In genomic region chr12:120224304-120225199, GRCh38 we compare ENCODE assay signal across 8 cellular contexts. TPM values are rescaled to one million over a fixed set of nuclear protein-coding genes. Genes with fewer than 3 reads are reported as not detected.
DNase-seq lines count a peak whose midpoint lies in the region; ATAC-seq and TF ChIP-seq lines count a peak whose summit lies in the region.

No MANE protein-coding gene starts in this region.

- peaks cover 43% of the 10 kb centered on the region for H3K4me1 Mint-ChIP-seq in activated T-cell treated with anti-CD3 and anti-CD28 coated beads, Interleukin-2, amount 50 U/mL, for 72 hours (ENCODE audit: low read depth)
- H3K4me1 Mint-ChIP-seq in activated T-helper 17 cell treated with anti-CD3 and anti-CD28 coated beads, Interleukin-2, amount 50 U/mL, for 72 hours = peaks cover 19% of the 10 kb centered on the region

- no peak for TF ChIP-seq POLR2A in GM18505 (IDR thresholded peaks at IDR 0.05; ENCODE audit: borderline replicate concordance, extremely low read depth, insufficient read depth, insufficient read length)

- H3K9me3 ChIP-seq in upper lobe of right lung = no peaks in the 10 kb centered on the region

- H3K27ac ChIP-seq in layer of hippocampus (ENCODE audit: low read depth, low read length) = peak overlapping the region; percentile 46
- H3K27ac ChIP-seq in upper lobe of right lung = peak overlapping the region; percentile 84

- no peaks in the 10 kb centered on the region for H3K27me3 ChIP-seq in layer of hippocampus (ENCODE audit: control insufficient read depth, insufficient read depth, low read length)
- no peaks in the 10 kb centered on the region for H3K27me3 ChIP-seq in upper lobe of right lung

- intact Hi-C loops in upper lobe of right lung (cut with DNase I) = loop anchor here (5.0 kb wide), 1 partner anchor 43 kb away; the partner anchor contains the start of gene PXN

- peaks cover 47% of the 10 kb centered on the region for H3K4me1 ChIP-seq in upper lobe of right lung

- no peak for TF ChIP-seq CTCF in upper lobe of right lung (IDR thresholded peaks at IDR 0.05)

- DNase-seq in activated T-cell treated with anti-CD3 and anti-CD28 coated beads, Interleukin-2, amount 50 U/mL, for 72 hours = no peak
- no peak for DNase-seq in activated T-cell treated with anti-CD3 and anti-CD28 coated beads, Interleukin-2, amount 50 U/mL, for 48 hours
- peak; percentile 93 for DNase-seq in upper lobe of right lung

- no peak overlapping the region for H3K27ac Mint-ChIP-seq in activated T-cell treated with anti-CD3 and anti-CD28 coated beads, Interleukin-2, amount 50 U/mL, for 72 hours
- H3K27ac Mint-ChIP-seq in activated T-helper 17 cell treated with anti-CD3 and anti-CD28 coated beads, Interleukin-2, amount 50 U/mL, for 72 hours = peak overlapping the region; percentile 95

- peaks cover 45% of the 10 kb centered on the region for H3K36me3 ChIP-seq in upper lobe of right lung

- H3K36me3 Mint-ChIP-seq in activated T-cell treated with anti-CD3 and anti-CD28 coated beads, Interleukin-2, amount 50 U/mL, for 72 hours (ENCODE audit: insufficient read depth in 2 of 2) = peaks cover 0 to 9% of the 10 kb centered on the region in 2 donors
- peaks cover 40% of the 10 kb centered on the region for H3K36me3 Mint-ChIP-seq in activated T-helper 17 cell treated with anti-CD3 and anti-CD28 coated beads, Interleukin-2, amount 50 U/mL, for 72 hours (ENCODE audit: low read depth)

- peak overlapping the region; percentile 43 for H3K4me3 ChIP-seq in upper lobe of right lung

- H3K4me3 Mint-ChIP-seq in activated T-cell treated with anti-CD3 and anti-CD28 coated beads, Interleukin-2, amount 50 U/mL, for 72 hours = peak overlapping the region; percentile 78 to 87
- peak overlapping the region; percentile 66 for H3K4me3 Mint-ChIP-seq in activated T-helper 17 cell treated with anti-CD3 and anti-CD28 coated beads, Interleukin-2, amount 50 U/mL, for 72 hours

- H3K9me3 Mint-ChIP-seq in activated T-cell treated with anti-CD3 and anti-CD28 coated beads, Interleukin-2, amount 50 U/mL, for 72 hours = no peaks in the 10 kb centered on the region
- no peaks in the 10 kb centered on the region for H3K9me3 Mint-ChIP-seq in activated T-helper 17 cell treated with anti-CD3 and anti-CD28 coated beads, Interleukin-2, amount 50 U/mL, for 72 hours

- H3K27me3 Mint-ChIP-seq in activated T-cell treated with anti-CD3 and anti-CD28 coated beads, Interleukin-2, amount 50 U/mL, for 72 hours (ENCODE audit: low read depth) = no peaks in the 10 kb centered on the region
- H3K27me3 Mint-ChIP-seq in activated T-helper 17 cell treated with anti-CD3 and anti-CD28 coated beads, Interleukin-2, amount 50 U/mL, for 72 hours = no peaks in the 10 kb centered on the region

- no peak for ATAC-seq in activated T-cell treated with anti-CD3 and anti-CD28 coated beads, Interleukin-2, amount 50 U/mL, for 72 hours (replicated peaks in 1 of 2)
- ATAC-seq in activated T-helper 17 cell treated with anti-CD3 and anti-CD28 coated beads, Interleukin-2, amount 50 U/mL, for 72 hours (replicated peaks) = no peak
- ATAC-seq in upper lobe of right lung (peak; percentile 73), HG03095 (IDR thresholded peaks at IDR 0.05; ENCODE audit: unreplicated experiment) (no peak), HG02938 (IDR thresholded peaks at IDR 0.05; ENCODE audit: unreplicated experiment) (no peak), GM18505 (IDR thresholded peaks at IDR 0.05; ENCODE audit: unreplicated experiment) (no peak)

RNA-seq across cellular contexts. Expression of gene RPLP0, which starts 23.6 kb away (rescaled TPM):
- total RNA-seq in activated T-cell treated with anti-CD3 and anti-CD28 coated beads, Interleukin-2, amount 50 U/mL, for 72 hours = 1,000 to 10,000 TPM; 4,846 to 5,223 TPM
- 1,000 to 10,000 TPM; 3,687 to 4,380 TPM for total RNA-seq in activated T-helper 17 cell treated with anti-CD3 and anti-CD28 coated beads, Interleukin-2, amount 50 U/mL, for 72 hours
- 1,192 TPM for total RNA-seq in upper lobe of right lung

RNA-seq across cellular contexts. Expression of gene GCN1, which starts 30.0 kb away (rescaled TPM):
- 100 to 1,000 TPM in 1 of 2 donors, 10 to 100 TPM in 1; 93.1 to 106 TPM for total RNA-seq in activated T-cell treated with anti-CD3 and anti-CD28 coated beads, Interleukin-2, amount 50 U/mL, for 72 hours
- 100 to 1,000 TPM in 1 of 2 donors, 10 to 100 TPM in 1; 94.4 to 177 TPM for total RNA-seq in activated T-helper 17 cell treated with anti-CD3 and anti-CD28 coated beads, Interleukin-2, amount 50 U/mL, for 72 hours
- total RNA-seq in upper lobe of right lung = 77.2 TPM

RNA-seq across cellular contexts. Expression of gene PXN, which starts 41.0 kb away (rescaled TPM):
- total RNA-seq in activated T-cell treated with anti-CD3 and anti-CD28 coated beads, Interleukin-2, amount 50 U/mL, for 72 hours = 10 to 100 TPM; 80.5 to 89.6 TPM
- total RNA-seq in activated T-helper 17 cell treated with anti-CD3 and anti-CD28 coated beads, Interleukin-2, amount 50 U/mL, for 72 hours = 10 to 100 TPM; 44.8 to 65.5 TPM
- 105 TPM for total RNA-seq in upper lobe of right lung
